1 cellular context compared by ENCODE assay signal in genomic region chr19:45882652-45883585, GRCh38.
TF ChIP-seq lines count a peak whose summit lies in the region.

No MANE protein-coding gene starts in this region.

TF ChIP-seq in HepG2, 621 proteins besides CTCF, POLR2A, EP300 and RAD21 (continued from another document and continues in another):
- TF ChIP-seq ZNF513 (CRISPR knock-in tag; conservative IDR thresholded peaks at IDR 0.05) (0 out of 2 replicates have a peak, but pooled peaks have one; percentile 78), ZNF354B (CRISPR knock-in tag; IDR thresholded peaks at IDR 0.05) (0 out of 2 replicates have a peak, but pooled peaks have one; percentile 66), ZBTB8A (CRISPR knock-in tag; IDR thresholded peaks at IDR 0.05; ENCODE audit: borderline replicate concordance, low read depth) (no peak), ZNF230 (CRISPR knock-in tag; IDR thresholded peaks at IDR 0.05) (peak; percentile 78; the same call in 1 of the 2 replicates), THAP8 (CRISPR knock-in tag; IDR thresholded peaks at IDR 0.05; ENCODE audit: borderline replicate concordance) (peak; percentile 27; the same call in 1 of the 2 replicates), NBN (conservative IDR thresholded peaks at IDR 0.05) (no peak), PCBP1 (IDR thresholded peaks at IDR 0.05; ENCODE audit: borderline replicate concordance, low read depth, low read length) (peak; percentile 66; the same call in 1 of the 2 replicates), ZNF562 (CRISPR knock-in tag; IDR thresholded peaks at IDR 0.05; ENCODE audit: borderline replicate concordance) (no peak), GATAD2A (CRISPR knock-in tag; IDR thresholded peaks at IDR 0.05) (peak; percentile 73), SOX6 (IDR thresholded peaks at IDR 0.05) (no peak), SOX6 (CRISPR knock-in tag; IDR thresholded peaks at IDR 0.05) (peak; percentile 72), PBX2 (CRISPR knock-in tag; IDR thresholded peaks at IDR 0.05) (no peak), MBD4 (IDR thresholded peaks at IDR 0.05; ENCODE audit: borderline replicate concordance, low read length) (no peak), SP1 (IDR thresholded peaks at IDR 0.05) (no peak), SP1 (CRISPR knock-in tag; IDR thresholded peaks at IDR 0.05) (peak; percentile 97), TP53 (CRISPR knock-in tag; conservative IDR thresholded peaks at IDR 0.05) (no peak), GZF1 (CRISPR knock-in tag; IDR thresholded peaks at IDR 0.05) (no peak), ARHGAP35 (CRISPR knock-in tag; IDR thresholded peaks at IDR 0.05; ENCODE audit: borderline replicate concordance) (no peak), ZNF34 (CRISPR knock-in tag; IDR thresholded peaks at IDR 0.05; ENCODE audit: borderline replicate concordance) (no peak), MAX (IDR thresholded peaks at IDR 0.05) (peak; percentile 80), ATF6 (CRISPR knock-in tag; conservative IDR thresholded peaks at IDR 0.05) (no peak), ZNF7 (CRISPR knock-in tag; IDR thresholded peaks at IDR 0.05) (no peak), ZNF556 (CRISPR knock-in tag; IDR thresholded peaks at IDR 0.05; ENCODE audit: borderline replicate concordance) (peak; percentile 73), YEATS4 (CRISPR knock-in tag; IDR thresholded peaks at IDR 0.05; ENCODE audit: borderline replicate concordance) (peak; percentile 51), ETV5 (CRISPR knock-in tag; IDR thresholded peaks at IDR 0.05; ENCODE audit: borderline replicate concordance) (peak; percentile 96), AHDC1 (CRISPR knock-in tag; IDR thresholded peaks at IDR 0.05; ENCODE audit: borderline replicate concordance) (peak; percentile 48; the same call in 1 of the 2 replicates), ZNF773 (CRISPR knock-in tag; IDR thresholded peaks at IDR 0.05; ENCODE audit: borderline replicate concordance) (no peak), NCOA1 (CRISPR knock-in tag; IDR thresholded peaks at IDR 0.05) (no peak), ZNF703 (CRISPR knock-in tag; IDR thresholded peaks at IDR 0.05; ENCODE audit: borderline replicate concordance) (no peak; the same call in 1 of the 2 replicates), ZNF580 (CRISPR knock-in tag; IDR thresholded peaks at IDR 0.05; ENCODE audit: borderline replicate concordance, low read depth) (peak; percentile 59; the same call in 1 of the 2 replicates), ARNT (IDR thresholded peaks at IDR 0.05) (no peak), ZNF430 (CRISPR knock-in tag; IDR thresholded peaks at IDR 0.05) (peak; percentile 59; the same call in 1 of the 2 replicates), RFX3 (CRISPR knock-in tag; IDR thresholded peaks at IDR 0.05) (no peak), SETDB1 (CRISPR knock-in tag; IDR thresholded peaks at IDR 0.05; ENCODE audit: borderline replicate concordance) (no peak), PATZ1 (CRISPR knock-in tag; IDR thresholded peaks at IDR 0.05) (peak; percentile 99), FOXK1 (CRISPR knock-in tag; IDR thresholded peaks at IDR 0.05; ENCODE audit: borderline replicate concordance, low read depth) (peak; percentile 59), TERF1 (CRISPR knock-in tag; IDR thresholded peaks at IDR 0.05) (no peak), RNF219 (CRISPR knock-in tag; IDR thresholded peaks at IDR 0.05) (peak; percentile 95), ZNF790 (CRISPR knock-in tag; IDR thresholded peaks at IDR 0.05; ENCODE audit: borderline replicate concordance) (no peak), ZNF782 (CRISPR knock-in tag; IDR thresholded peaks at IDR 0.05; ENCODE audit: borderline replicate concordance) (peak; percentile 54; the same call in 1 of the 2 replicates), MYC (CRISPR knock-in tag; IDR thresholded peaks at IDR 0.05; ENCODE audit: borderline replicate concordance) (peak; percentile 66; the same call in 1 of the 2 replicates), KLF15 (CRISPR knock-in tag; IDR thresholded peaks at IDR 0.05; ENCODE audit: borderline replicate concordance) (no peak; the same call in 1 of the 2 replicates), RFX1 (IDR thresholded peaks at IDR 0.05) (no peak), ZNF550 (CRISPR knock-in tag; IDR thresholded peaks at IDR 0.05; ENCODE audit: borderline replicate concordance) (0 out of 2 replicates have a peak, but pooled peaks have one; percentile 52), ZNF275 (CRISPR knock-in tag; IDR thresholded peaks at IDR 0.05; ENCODE audit: borderline replicate concordance) (no peak; the same call in 1 of the 2 replicates), NR2F1 (CRISPR knock-in tag; IDR thresholded peaks at IDR 0.05) (peak; percentile 51 to 52), ZNF850 (CRISPR knock-in tag; conservative IDR thresholded peaks at IDR 0.05) (no peak)
